ENCODE assay signal across 8 cellular contexts in genomic region chrX:19372170-19373033, GRCh38. TPM values are rescaled to one million over a fixed set of nuclear protein-coding genes. Genes with fewer than 3 reads are reported as not detected.
DNase-seq lines count a peak whose midpoint lies in the region; ATAC-seq and TF ChIP-seq lines count a peak whose summit lies in the region.

No MANE protein-coding gene starts in this region.

- POLR2A ChIA-PET in CD4-positive, alpha-beta memory T cell (lab: Charles Lee; ENCODE audit: partially characterized antibody), result no interaction called here
- POLR2A ChIA-PET in SK-N-SH (lab: Yijun Ruan, JAX), result no interaction called here

- H3K9ac ChIP-seq in SK-N-SH (no peak overlapping the region), parathyroid adenoma (no peak overlapping the region)

- peak overlapping the region; percentile 78 to 95 (median 86) for H3K4me3 Mint-ChIP-seq in CD4-positive, alpha-beta memory T cell

- peak; percentile 50 to 57 (median 55) for DNase-seq in CD4-positive, alpha-beta memory T cell
- DNase-seq in KG1 (lab: John Stamatoyannopoulos, UW) (peak; percentile 4), SK-N-SH (peak; percentile 79), Right ventricle myocardium superior (peak; percentile 67), tibial nerve (ENCODE audit: low spot score in 2 of 2) (peak; percentile 20 to 60)
- DNase-seq in activated naive CD4-positive, alpha-beta T cell treated with anti-CD3 and anti-CD28 coated beads, Interleukin-2, amount 50 U/mL, for 72 hours (ENCODE audit: low spot score in 2 of 2), result peak; percentile 58 to 65

- H3K36me3 Mint-ChIP-seq in CD4-positive, alpha-beta memory T cell, result no peaks in the 10 kb centered on the region
- H3K36me3 Mint-ChIP-seq in activated naive CD4-positive, alpha-beta T cell treated with anti-CD3 and anti-CD28 coated beads, Interleukin-2, amount 50 U/mL, for 72 hours, result no peaks in the 10 kb centered on the region

- no peaks in the 10 kb centered on the region for H3K36me3 ChIP-seq in CD4-positive, alpha-beta memory T cell (ENCODE audit: insufficient read depth, low read length)
- no peaks in the 10 kb centered on the region for H3K36me3 ChIP-seq in SK-N-SH (replicated peaks in 1 of 2; ENCODE audit: control insufficient read depth in 1 of 2, insufficient read depth in 2 of 2, low read length in 1 of 2)
- H3K36me3 ChIP-seq in parathyroid adenoma (ENCODE audit: control insufficient read depth, insufficient read depth, low read length), result no peaks in the 10 kb centered on the region
- H3K36me3 ChIP-seq in tibial nerve, result no peaks in the 10 kb centered on the region

- 20% methylated on average over 26 of the region's 26 CpGs for WGBS in SK-N-SH (ENCODE audit: low lambda C conversion rate)
- 1 to 30% methylated on average over 18 to 26 of the region's 26 CpGs for WGBS in tibial nerve, 2 donors

- no peaks in the 10 kb centered on the region for H4K20me1 ChIP-seq in SK-N-SH (ENCODE audit: insufficient read depth)

- CTCF ChIA-PET in CD4-positive, alpha-beta memory T cell (lab: Charles Lee; ENCODE audit: partially characterized antibody), result interaction anchor here (0.8 to 2.4 kb wide), 10 partner anchors 10 to 948 kb away, joined by 3 to 10 read pairs (median 4); partner anchors contain the start of gene BCLAF3
- CTCF ChIA-PET in SK-N-SH (lab: Yijun Ruan, JAX), result interaction anchor here (0.6 to 2.6 kb wide), 29 partner anchors 10 to 1040 kb away, joined by 3 to 29 read pairs (median 3); partner anchors contain the start of gene MAP3K15

- H3K4me1 ChIP-seq in CD4-positive, alpha-beta memory T cell (ENCODE audit: insufficient read depth, low read length), result no peaks in the 10 kb centered on the region
- H3K4me1 ChIP-seq in SK-N-SH (ENCODE audit: control insufficient read depth in 1 of 2, insufficient read depth in 2 of 2, low read depth in 1 of 2, low read length in 1 of 2), result peaks cover 0 to 4% of the 10 kb centered on the region in 2 experiments; a peak in 1 of 4 replicates
- H3K4me1 ChIP-seq in parathyroid adenoma, result no peaks in the 10 kb centered on the region
- peaks cover 0 to 9% (median 0%) of the 10 kb centered on the region in 4 donors for H3K4me1 ChIP-seq in tibial nerve

- peak overlapping the region; percentile 68; the same call in 1 of the 2 replicates for H2AFZ ChIP-seq in SK-N-SH (ENCODE audit: low read depth)
- H2AFZ ChIP-seq in parathyroid adenoma, result peak overlapping the region; percentile 81

- no peak overlapping the region for H3K27ac ChIP-seq in CD4-positive, alpha-beta memory T cell (ENCODE audit: low read depth, low read length)
- H3K27ac ChIP-seq in SK-N-SH (ENCODE audit: low read depth in 2 of 2, low read length in 1 of 2) (no peak overlapping the region), parathyroid adenoma (no peak overlapping the region), tibial nerve (no peak overlapping the region)

- TF ChIP-seq EP300 in SK-N-SH (IDR thresholded peaks at IDR 0.05; ENCODE audit: borderline replicate concordance in 1 of 2, low read depth in 1 of 2, low read length in 1 of 2) (no peak), tibial nerve (IDR thresholded peaks at IDR 0.05) (no peak)

- TF ChIP-seq RAD21 in SK-N-SH (IDR thresholded peaks at IDR 0.05; ENCODE audit: low read length), result peak; percentile 82

- intact Hi-C loops in CD4-positive, alpha-beta memory T cell (cut with micrococcal nuclease), result loop anchor here (1.0 to 10.0 kb wide), 4 partner anchors 145 to 752 kb away; partner anchors contain the start of genes BCLAF3 and MAP3K15
- intact Hi-C loops in Right ventricle myocardium superior (cut with DNase I), result loop anchor here (5.0 kb wide), 1 partner anchor 515 kb away; the partner anchor contains the start of gene SH3KBP1

- TF ChIP-seq POLR2A in tibial nerve (IDR thresholded peaks at IDR 0.05), result no peak

- H3K27ac Mint-ChIP-seq in CD4-positive, alpha-beta memory T cell, result peak overlapping the region in 4 of 7 donors; percentile 22 to 85 (median 66)
- peak overlapping the region in 1 of 2 donors; percentile 87 for H3K27ac Mint-ChIP-seq in activated naive CD4-positive, alpha-beta T cell treated with anti-CD3 and anti-CD28 coated beads, Interleukin-2, amount 50 U/mL, for 72 hours

- H3F3A ChIP-seq in SK-N-SH (replicated peaks; ENCODE audit: insufficient read depth), result no peaks in the 10 kb centered on the region

- no peaks in the 10 kb centered on the region for H3K9me3 Mint-ChIP-seq in CD4-positive, alpha-beta memory T cell
- H3K9me3 Mint-ChIP-seq in activated naive CD4-positive, alpha-beta T cell treated with anti-CD3 and anti-CD28 coated beads, Interleukin-2, amount 50 U/mL, for 72 hours, result no peaks in the 10 kb centered on the region

- H3K9me3 ChIP-seq in CD4-positive, alpha-beta memory T cell (ENCODE audit: control insufficient read depth in 1 of 2, low read length in 2 of 2), result no peaks in the 10 kb centered on the region
- H3K9me3 ChIP-seq in SK-N-SH (no peaks in the 10 kb centered on the region), parathyroid adenoma (ENCODE audit: control insufficient read depth, low read length) (no peaks in the 10 kb centered on the region), tibial nerve (no peaks in the 10 kb centered on the region)

- ATAC-seq in GM19452 (IDR thresholded peaks at IDR 0.05; ENCODE audit: unreplicated experiment) (peak; percentile 71), Right ventricle myocardium superior (ENCODE audit: poor library complexity) (peak; percentile 92)
- ATAC-seq in activated naive CD4-positive, alpha-beta T cell treated with anti-CD3 and anti-CD28 coated beads, Interleukin-2, amount 50 U/mL, for 72 hours, result peak; percentile 83

- H3K79me2 ChIP-seq in SK-N-SH (ENCODE audit: insufficient read depth) (no peaks in the 10 kb centered on the region), parathyroid adenoma (no peaks in the 10 kb centered on the region)

- peak overlapping the region; percentile 87 for H3K4me2 ChIP-seq in SK-N-SH
- H3K4me2 ChIP-seq in parathyroid adenoma (ENCODE audit: low read length), result peak overlapping the region; percentile 77

- TF ChIP-seq CTCF in SK-N-SH (IDR thresholded peaks at IDR 0.05) (peak; percentile 91), parathyroid adenoma (IDR thresholded peaks at IDR 0.05) (peak; percentile 74), tibial nerve (IDR thresholded peaks at IDR 0.05) (peak; percentile 57 to 68 (median 58))

- H3K9me2 ChIP-seq in SK-N-SH, result no peaks in the 10 kb centered on the region

- no peaks in the 10 kb centered on the region for H3K27me3 ChIP-seq in CD4-positive, alpha-beta memory T cell (ENCODE audit: insufficient read depth, low read length)
- H3K27me3 ChIP-seq in SK-N-SH (ENCODE audit: insufficient read depth) (peaks cover 18% of the 10 kb centered on the region; the same call in 1 of the 2 replicates), parathyroid adenoma (ENCODE audit: control insufficient read depth, insufficient read depth, low read length) (no peaks in the 10 kb centered on the region), tibial nerve (no peaks in the 10 kb centered on the region)

- H3K4me3 ChIP-seq in CD4-positive, alpha-beta memory T cell (ENCODE audit: low read length in 2 of 2), result peak overlapping the region in 1 of 2 donors; percentile 47
- H3K4me3 ChIP-seq in SK-N-SH (ENCODE audit: low read depth in 2 of 2, low read length in 1 of 2), result peak overlapping the region; percentile 37 to 54
- H3K4me3 ChIP-seq in parathyroid adenoma (ENCODE audit: low read depth, low read length), result peak overlapping the region; percentile 42
- peak overlapping the region; percentile 11 to 48 (median 31) for H3K4me3 ChIP-seq in tibial nerve

- H3K27me3 Mint-ChIP-seq in CD4-positive, alpha-beta memory T cell, result no peaks in the 10 kb centered on the region

- peaks cover 2 to 9% (median 5%) of the 10 kb centered on the region in 4 donors for H3K4me1 Mint-ChIP-seq in CD4-positive, alpha-beta memory T cell

TF ChIP-seq in SK-N-SH, 30 proteins besides CTCF, POLR2A, EP300 and RAD21:
- TF ChIP-seq SMC3 (IDR thresholded peaks at IDR 0.05; ENCODE audit: low read depth, low read length), result peak; percentile 80
- TF ChIP-seq NRF1 (IDR thresholded peaks at IDR 0.05; ENCODE audit: low read depth, low read length), result 0 out of 2 replicates have a peak, but pooled peaks have one; percentile 17
- TF ChIP-seq MAX (IDR thresholded peaks at IDR 0.05; ENCODE audit: low read depth), result no peak
- TF ChIP-seq ELF1 (IDR thresholded peaks at IDR 0.05), result no peak

RNA-seq across cellular contexts. Expression of gene PDHA1, which starts 28.7 kb away (rescaled TPM):
- total RNA-seq in CD4-positive, alpha-beta memory T cell, result 100 to 1,000 TPM; 116 to 124 TPM
- 10 to 100 TPM; 75.4 to 80.3 TPM for polyA plus RNA-seq in CD4-positive, alpha-beta memory T cell
- polyA plus RNA-seq in SK-N-SH (2012; rRNA removed), result 121 and 128 TPM in 2 replicates
- 135 and 192 TPM in 2 replicates for polyA plus RNA-seq in SK-N-SH (2012; cell fraction: cytosol; rRNA removed)
- 121 and 153 TPM in 2 replicates for polyA plus RNA-seq in SK-N-SH (2012; cell fraction: nucleus; rRNA removed)
- total RNA-seq in activated naive CD4-positive, alpha-beta T cell treated with anti-CD3 and anti-CD28 coated beads, Interleukin-2, amount 50 U/mL, for 72 hours, result 100 to 1,000 TPM; 165 to 212 TPM
- 1,310 TPM for total RNA-seq in Right ventricle myocardium superior
- 10 to 100 TPM; 45.6 to 99.6 (median 72.2) TPM for total RNA-seq in tibial nerve

Comparison
In these comparisons a context has a peak if more than half of its experiments do, and no peak if none do; other contexts are left out.
1. DNase-seq: peak in every context shown above with its lines; median percentile 79 in SK-N-SH; 67 in Right ventricle myocardium superior; 62 in activated naive CD4-positive, alpha-beta T cell treated with anti-CD3 and anti-CD28 coated beads, Interleukin-2, amount 50 U/mL, for 72 hours; 55 in CD4-positive, alpha-beta memory T cell; 40 in tibial nerve; 4 in KG1.